21 cellular contexts compared by ENCODE assay signal in genomic region chr7:133019590-133019989, GRCh38.
DNase-seq lines count a peak whose midpoint lies in the region; ATAC-seq, FAIRE-seq and TF ChIP-seq lines count a peak whose summit lies in the region.
"Had no signal": no experiment of that assay in that cellular context is flagged by ENCODE, and none has a peak within 500 bp of the region (broad histone marks: within the 10 kb centered on the region; RNA-seq: fewer than 3 reads in every experiment).

No MANE protein-coding gene starts in this region.

- POLR2A ChIA-PET in HepG2 (lab: Yijun Ruan, JAX): no interaction called here
- POLR2A ChIA-PET in GM12878 (lab: Charles Lee): interaction anchor here (1.1 kb wide), 1 partner anchor 14 kb away, joined by 3 read pairs; no protein-coding TSS in a partner anchor
- POLR2A ChIA-PET in endothelial cell of umbilical vein (lab: Charles Lee): no interaction called here
- POLR2A ChIA-PET in activated CD4-positive, alpha-beta T cell treated with anti-CD3 and anti-CD28 coated beads for 36 hours (lab: Charles Lee): interaction anchor here (0.7 kb wide), 1 partner anchor 302 kb away, joined by 3 read pairs; no protein-coding TSS in a partner anchor

- no peaks in the 10 kb centered on the region for H3K9me1 ChIP-seq in endothelial cell of umbilical vein (replicated peaks; ENCODE audit: control insufficient read depth, extremely low read depth, insufficient read depth, low read length)

- TF ChIP-seq CTCF in HepG2 (CRISPR knock-in tag; IDR thresholded peaks at IDR 0.05): no peak
- TF ChIP-seq CTCF in right lobe of liver (IDR thresholded peaks at IDR 0.05): no peak
- no peak for TF ChIP-seq CTCF in GM12878 (IDR thresholded peaks at IDR 0.05 in 2 of 3, conservative IDR thresholded peaks at IDR 0.05 in 1 of 3; ENCODE audit: control insufficient read depth in 2 of 3, extremely low read depth in 1 of 3, insufficient read depth in 1 of 3, low read depth in 3 of 3, low read length in 3 of 3)
- TF ChIP-seq CTCF in endothelial cell of umbilical vein (IDR thresholded peaks at IDR 0.05; ENCODE audit: extremely low read depth in 1 of 2, insufficient read depth in 1 of 2, low read depth in 1 of 2, low read length in 2 of 2): no peak

- H3K4me1 Mint-ChIP-seq in activated CD4-positive, alpha-beta T cell treated with anti-CD3 and anti-CD28 coated beads for 36 hours: peaks cover 7% of the 10 kb centered on the region
- no peaks in the 10 kb centered on the region for H3K4me1 Mint-ChIP-seq in activated T-cell treated with anti-CD3 and anti-CD28 coated beads, Interleukin-2, amount 50 U/mL, for 72 hours (ENCODE audit: low read depth)

- H3K36me3 ChIP-seq in HepG2 (replicated peaks in 1 of 2; ENCODE audit: control insufficient read depth in 1 of 2, insufficient read depth in 2 of 2, low read length in 2 of 2) (peaks cover 0 to 8% of the 10 kb centered on the region in 2 experiments; a peak in 2 of 5 replicates), right lobe of liver (no peaks in the 10 kb centered on the region), GM12878 (ENCODE audit: control insufficient read depth in 2 of 2, insufficient read depth in 2 of 2, low read length in 1 of 2) (peaks cover 0 to 3% of the 10 kb centered on the region in 2 experiments; a peak in 1 of 4 replicates), endothelial cell of umbilical vein (ENCODE audit: control insufficient read depth in 2 of 2, extremely low read depth in 1 of 2, insufficient read depth in 2 of 2, low read length in 2 of 2) (no peaks in the 10 kb centered on the region), HAP-1 (replicated peaks) (no peaks in the 10 kb centered on the region)

- H3K9ac ChIP-seq in HepG2 (ENCODE audit: insufficient read depth, low read depth, low read length): no peak overlapping the region
- H3K9ac ChIP-seq in GM12878 (ENCODE audit: control insufficient read depth, insufficient read depth, low read length): no peak overlapping the region
- H3K9ac ChIP-seq in endothelial cell of umbilical vein (replicated peaks; ENCODE audit: extremely low read depth, insufficient read depth, low read length): no peak overlapping the region
- H3K9ac ChIP-seq: BLaER1 had no signal

- no peak overlapping the region for H2AFZ ChIP-seq in HepG2 (ENCODE audit: low read length)
- no peak overlapping the region for H2AFZ ChIP-seq in GM12878 (ENCODE audit: control insufficient read depth, low read depth, low read length)
- H2AFZ ChIP-seq in endothelial cell of umbilical vein (ENCODE audit: low read depth, low read length): no peak overlapping the region

- H3K4me3 ChIP-seq in HepG2 (replicated peaks in 1 of 3; ENCODE audit: insufficient read depth in 1 of 3, low read depth in 2 of 3, low read length in 3 of 3) (no peak overlapping the region), right lobe of liver (no peak overlapping the region), GM12878 (no peak overlapping the region), endothelial cell of umbilical vein (replicated peaks in 1 of 3; ENCODE audit: insufficient read depth in 1 of 3, low read depth in 1 of 3, low read length in 3 of 3) (no peak overlapping the region), HAP-1 (no peak overlapping the region)
- H3K4me3 ChIP-seq: BLaER1 had no signal

- no peaks in the 10 kb centered on the region for H3K27me3 Mint-ChIP-seq in activated CD4-positive, alpha-beta T cell treated with anti-CD3 and anti-CD28 coated beads for 36 hours
- no peaks in the 10 kb centered on the region for H3K27me3 Mint-ChIP-seq in activated T-cell treated with anti-CD3 and anti-CD28 coated beads, Interleukin-2, amount 50 U/mL, for 72 hours (ENCODE audit: low read depth)
- H3K27me3 Mint-ChIP-seq: B cell; CD4-positive, CD25-positive, alpha-beta regulatory T cell had no signal

- H3K4me3 Mint-ChIP-seq in activated CD4-positive, alpha-beta T cell treated with anti-CD3 and anti-CD28 coated beads for 36 hours: no peak overlapping the region
- H3K4me3 Mint-ChIP-seq in activated T-cell treated with anti-CD3 and anti-CD28 coated beads, Interleukin-2, amount 50 U/mL, for 72 hours: no peak overlapping the region
- H3K4me3 Mint-ChIP-seq: B cell; CD4-positive, CD25-positive, alpha-beta regulatory T cell; CD8-positive, alpha-beta T cell had no signal

- SMC1A ChIA-PET in GM12878 (lab: Charles Lee; ENCODE audit: uncharacterized antibody, unreplicated experiment): interaction anchor here (1.2 kb wide), 1 partner anchor 10 kb away, joined by 4 read pairs; no protein-coding TSS in a partner anchor

- BruUV-seq in HepG2 (replicated peaks; lab: Mats Ljungman, UMichigan) (no TSS peak), GM12878 (replicated peaks; lab: Mats Ljungman, UMichigan) (no TSS peak), endothelial cell of umbilical vein (replicated peaks; lab: Mats Ljungman, UMichigan) (no TSS peak)

- H3K4me2 ChIP-seq in HepG2 (ENCODE audit: low read depth, low read length) (no peak overlapping the region), GM12878 (ENCODE audit: control insufficient read depth, insufficient read depth) (no peak overlapping the region), endothelial cell of umbilical vein (ENCODE audit: insufficient read depth, low read length) (no peak overlapping the region)
- H3K4me2 ChIP-seq: BLaER1 had no signal

- DNase-seq in HepG2 (ENCODE audit: low spot score) (no peak), right lobe of liver (no peak), GM12878 (ENCODE audit: low read depth, low spot score) (no peak), endothelial cell of umbilical vein (ENCODE audit: low read depth, low spot score) (no peak), HAP-1 (ENCODE audit: low spot score in 2 of 2) (no peak)
- DNase-seq in activated CD4-positive, alpha-beta T cell treated with anti-CD3 and anti-CD28 coated beads for 36 hours: no peak
- no peak for DNase-seq in activated T-cell treated with anti-CD3 and anti-CD28 coated beads, Interleukin-2, amount 50 U/mL, for 72 hours
- DNase-seq: Caco-2; CD4-positive, CD25-positive, alpha-beta regulatory T cell; CD8-positive, alpha-beta T cell; DMS153; EL; GF-D8; GOT3; HCEC 1CT had no signal

- ATAC-seq in HepG2 (no peak), right lobe of liver (no peak), GM12878 (no peak), GM21717 (IDR thresholded peaks at IDR 0.05; ENCODE audit: unreplicated experiment) (no peak)
- ATAC-seq in activated CD4-positive, alpha-beta T cell treated with anti-CD3 and anti-CD28 coated beads for 36 hours: no peak
- ATAC-seq in activated T-cell treated with anti-CD3 and anti-CD28 coated beads, Interleukin-2, amount 50 U/mL, for 72 hours (replicated peaks in 1 of 2): no peak
- ATAC-seq: CD8-positive, alpha-beta T cell had no signal

- in situ Hi-C loops in HepG2 (cut with HindIII; ENCODE audit: extremely low pct_ligation_motif_present, low pct_unique_long_range_greater_than_20kb) (no loop called here), GM12878 (cut with MboI) (no loop called here), HAP-1 (cut with MboI; ENCODE audit: low sequenced_read_pairs) (no loop called here)

- WGBS in HepG2 (ENCODE audit: low lambda C conversion rate): 98% methylated on average over 2 of the region's 2 CpGs
- WGBS in right lobe of liver (ENCODE audit: insufficient coverage, low coverage, low lambda C conversion rate, missing lambda C conversion rate): 91% methylated on average over 2 of the region's 2 CpGs
- WGBS in GM12878 (ENCODE audit: insufficient coverage, insufficient replicate concordance, low lambda C conversion rate, missing lambda C conversion rate): 91% methylated on average over 2 of the region's 2 CpGs

- H3K27ac ChIP-seq in HepG2 (ENCODE audit: extremely low read length, insufficient read depth, low read length) (no peak overlapping the region), right lobe of liver (no peak overlapping the region), GM12878 (ENCODE audit: control insufficient read depth, insufficient read depth) (no peak overlapping the region), endothelial cell of umbilical vein (ENCODE audit: insufficient read depth, low read depth, low read length) (no peak overlapping the region)
- H3K27ac ChIP-seq: 22Rv1, BLaER1, C4-2B had no signal

- H3K9me3 Mint-ChIP-seq in activated CD4-positive, alpha-beta T cell treated with anti-CD3 and anti-CD28 coated beads for 36 hours (ENCODE audit: low read depth): no peaks in the 10 kb centered on the region
- H3K9me3 Mint-ChIP-seq in activated T-cell treated with anti-CD3 and anti-CD28 coated beads, Interleukin-2, amount 50 U/mL, for 72 hours: no peaks in the 10 kb centered on the region
- H3K9me3 Mint-ChIP-seq: CD8-positive, alpha-beta T cell had no signal

- CTCF ChIA-PET in HepG2 (lab: Yijun Ruan, JAX; ENCODE audit: low intra/inter-chr PET ratio, low total read pairs): no interaction called here
- CTCF ChIA-PET in GM12878 (lab: Yijun Ruan, JAX): interaction anchor here (0.5 kb wide), 1 partner anchor 73 kb away, joined by 3 read pairs; no protein-coding TSS in a partner anchor
- CTCF ChIA-PET in endothelial cell of umbilical vein (lab: Charles Lee): no interaction called here
- CTCF ChIA-PET in activated CD4-positive, alpha-beta T cell treated with anti-CD3 and anti-CD28 coated beads for 36 hours (lab: Charles Lee): no interaction called here

- RAD21 ChIA-PET in GM12878 (lab: Charles Lee; ENCODE audit: unreplicated experiment): no interaction called here

- H3K4me1 ChIP-seq in HepG2 (ENCODE audit: insufficient read depth, low read length) (no peaks in the 10 kb centered on the region), right lobe of liver (no peaks in the 10 kb centered on the region), GM12878 (ENCODE audit: control insufficient read depth, insufficient read depth, low read length) (no peaks in the 10 kb centered on the region), endothelial cell of umbilical vein (ENCODE audit: control insufficient read depth, extremely low read depth, insufficient read depth, low read length) (no peaks in the 10 kb centered on the region), HAP-1 (peaks cover 14% of the 10 kb centered on the region)
- H3K4me1 ChIP-seq: Caco-2 had no signal

- H3K36me3 Mint-ChIP-seq in activated CD4-positive, alpha-beta T cell treated with anti-CD3 and anti-CD28 coated beads for 36 hours (ENCODE audit: low read depth): peaks cover 32% of the 10 kb centered on the region
- H3K36me3 Mint-ChIP-seq in activated T-cell treated with anti-CD3 and anti-CD28 coated beads, Interleukin-2, amount 50 U/mL, for 72 hours (ENCODE audit: insufficient read depth in 2 of 2): peaks cover 3 to 9% of the 10 kb centered on the region in 2 donors

- dilution Hi-C loops in endothelial cell of umbilical vein (cut with MboI; ENCODE audit: extremely low pct_ligation_motif_present, low sequenced_read_pairs): no loop called here

- H4K20me1 ChIP-seq in HepG2 (ENCODE audit: insufficient read depth, low read length) (no peaks in the 10 kb centered on the region), GM12878 (ENCODE audit: control insufficient read depth, insufficient read depth) (no peaks in the 10 kb centered on the region), endothelial cell of umbilical vein (replicated peaks; ENCODE audit: control insufficient read depth, extremely low read depth, insufficient read depth, low read length) (no peaks in the 10 kb centered on the region)
- H4K20me1 ChIP-seq: BLaER1 had no signal

- intact Hi-C loops in HepG2 (cut with micrococcal nuclease; ENCODE audit: unreplicated experiment): no loop called here
- intact Hi-C loops in right lobe of liver (cut with DNase I): no loop called here
- intact Hi-C loops in GM12878 (cut with micrococcal nuclease; ENCODE audit: unreplicated experiment): no loop called here
- intact Hi-C loops in endothelial cell of umbilical vein (cut with micrococcal nuclease): no loop called here
- intact Hi-C loops in activated CD4-positive, alpha-beta T cell treated with anti-CD3 and anti-CD28 coated beads for 36 hours (cut with DNase I, micrococcal nuclease): no loop called here

- TF ChIP-seq RAD21 in HepG2 (CRISPR knock-in tag; IDR thresholded peaks at IDR 0.05) (no peak), GM12878 (IDR thresholded peaks at IDR 0.05; ENCODE audit: insufficient read depth, low read depth, low read length) (no peak)

- H3K27me3 ChIP-seq in HepG2 (ENCODE audit: control insufficient read depth in 1 of 2, insufficient read depth in 2 of 2, low read length in 2 of 2): no peaks in the 10 kb centered on the region
- no peaks in the 10 kb centered on the region for H3K27me3 ChIP-seq in right lobe of liver
- H3K27me3 ChIP-seq in GM12878 (replicated peaks in 1 of 2; ENCODE audit: control insufficient read depth in 2 of 2, insufficient read depth in 2 of 2, low read length in 1 of 2): no peaks in the 10 kb centered on the region
- H3K27me3 ChIP-seq in endothelial cell of umbilical vein (ENCODE audit: control insufficient read depth in 2 of 2, insufficient read depth in 2 of 2, low read length in 2 of 2): no peaks in the 10 kb centered on the region
- no peaks in the 10 kb centered on the region for H3K27me3 ChIP-seq in HAP-1 (ENCODE audit: low read depth)
- H3K27me3 ChIP-seq: BLaER1 had no signal

- FAIRE-seq in HepG2 (lab: Jason Lieb, UNC) (no peak), GM12878 (lab: Jason Lieb, UNC) (no peak), endothelial cell of umbilical vein (lab: Jason Lieb, UNC) (peak; percentile 47)
- FAIRE-seq: H54 had no signal

- no peak for TF ChIP-seq POLR2A in HepG2 (IDR thresholded peaks at IDR 0.05; ENCODE audit: insufficient read depth in 1 of 2, low read depth in 2 of 2, low read length in 2 of 2)
- no peak for TF ChIP-seq POLR2A in right lobe of liver (IDR thresholded peaks at IDR 0.05)
- TF ChIP-seq POLR2A in GM12878 (IDR thresholded peaks at IDR 0.05; ENCODE audit: low read depth, low read length): no peak
- no peak for TF ChIP-seq POLR2A in endothelial cell of umbilical vein (IDR thresholded peaks at IDR 0.05; ENCODE audit: low read depth, low read length)

- H3K27ac Mint-ChIP-seq in activated CD4-positive, alpha-beta T cell treated with anti-CD3 and anti-CD28 coated beads for 36 hours: no peak overlapping the region
- no peak overlapping the region for H3K27ac Mint-ChIP-seq in activated T-cell treated with anti-CD3 and anti-CD28 coated beads, Interleukin-2, amount 50 U/mL, for 72 hours
- H3K27ac Mint-ChIP-seq: B cell; CD4-positive, CD25-positive, alpha-beta regulatory T cell; CD8-positive, alpha-beta T cell had no signal

- H3K9me3 ChIP-seq in HepG2 (ENCODE audit: low read length): no peaks in the 10 kb centered on the region
- no peaks in the 10 kb centered on the region for H3K9me3 ChIP-seq in right lobe of liver
- H3K9me3 ChIP-seq in GM12878 (replicated peaks; ENCODE audit: control insufficient read depth, insufficient read depth, low read length): no peaks in the 10 kb centered on the region; the same call in 2 of the 3 replicates
- no peaks in the 10 kb centered on the region for H3K9me3 ChIP-seq in endothelial cell of umbilical vein (replicated peaks; ENCODE audit: control insufficient read depth, insufficient read depth, low read length)
- H3K9me3 ChIP-seq in HAP-1: no peaks in the 10 kb centered on the region
- H3K9me3 ChIP-seq: BLaER1, Caco-2 had no signal

- TF ChIP-seq EP300 in HepG2 (IDR thresholded peaks at IDR 0.05; ENCODE audit: low read depth in 2 of 2, low read length in 2 of 2) (no peak), HepG2 (CRISPR knock-in tag; IDR thresholded peaks at IDR 0.05; ENCODE audit: borderline replicate concordance) (no peak), GM12878 (IDR thresholded peaks at IDR 0.05; ENCODE audit: borderline replicate concordance in 1 of 2, control insufficient read depth in 1 of 2, low read depth in 2 of 2, low read length in 2 of 2) (no peak)

- H3K79me2 ChIP-seq in HepG2 (ENCODE audit: insufficient read depth, low read length) (no peaks in the 10 kb centered on the region), GM12878 (ENCODE audit: control insufficient read depth, insufficient read depth, low read length) (peaks cover 3% of the 10 kb centered on the region), endothelial cell of umbilical vein (ENCODE audit: control insufficient read depth, insufficient read depth, low read length) (peaks cover 12% of the 10 kb centered on the region)

Comparison
In these comparisons a context has a peak if more than half of its experiments do, and no peak if none do; other contexts are left out.
1. POLR2A ChIA-PET loops: an anchor here in GM12878 (1.1 kb wide) and activated CD4-positive, alpha-beta T cell treated with anti-CD3 and anti-CD28 coated beads for 36 hours (0.7 kb wide); none called in HepG2 and endothelial cell of umbilical vein.
2. Of the 75 proteins assayed by ChIP-seq in both HepG2 and GM12878: peak only in HepG2: none; only in GM12878: NR2F1; in both: none; in neither: 74.